In the genomic region with DNA sequence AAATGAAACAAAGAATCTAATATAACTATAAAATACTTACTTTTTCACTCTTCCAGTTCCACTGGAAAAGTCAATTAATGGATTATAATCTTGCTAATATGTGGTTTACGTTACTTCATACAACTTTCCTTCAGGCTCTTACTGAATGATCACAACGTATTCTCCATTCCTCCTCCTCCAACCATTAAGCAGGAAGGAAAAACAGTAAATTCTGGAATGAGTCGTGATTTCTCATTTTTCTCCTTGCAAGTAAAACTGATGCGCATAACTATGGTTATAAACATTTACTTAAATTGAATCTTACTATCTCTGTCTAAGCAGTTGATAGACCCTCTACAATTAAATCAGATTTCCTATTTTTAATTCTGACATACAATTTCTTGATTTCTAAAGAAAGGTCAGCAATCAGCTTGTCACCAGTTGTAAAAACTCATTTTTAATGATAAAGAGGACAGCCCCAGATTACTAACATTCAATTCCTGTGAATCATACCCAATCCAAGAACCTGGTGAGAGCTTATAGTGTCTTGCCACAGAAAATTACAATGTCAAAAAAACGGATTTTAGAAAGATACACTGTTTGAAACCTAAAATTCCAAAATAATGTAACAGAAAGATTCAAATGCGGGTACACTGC, we compare ENCODE assay signal across 21 cellular contexts.
DNase-seq lines count a peak whose midpoint lies in the region; FAIRE-seq and TF ChIP-seq lines count a peak whose summit lies in the region.
"Had no signal": no experiment of that assay in that cellular context is flagged by ENCODE, and none has a peak within 500 bp of the region (broad histone marks: within the 10 kb centered on the region; RNA-seq: fewer than 3 reads in every experiment).

No MANE protein-coding gene starts in this region.

- no peaks in the 10 kb centered on the region for H3K79me2 ChIP-seq in GM23248 (ENCODE audit: insufficient read depth)
- H3K79me2 ChIP-seq in endothelial cell of umbilical vein (ENCODE audit: control insufficient read depth, insufficient read depth, low read length) = peaks cover 2% of the 10 kb centered on the region

- peaks cover 50% of the 10 kb centered on the region for H3K4me1 Mint-ChIP-seq in osteocyte (ENCODE audit: unreplicated experiment)
- H3K4me1 Mint-ChIP-seq: neural crest cell had no signal

- no TSS peak for BruUV-seq in endothelial cell of umbilical vein (replicated peaks; lab: Mats Ljungman, UMichigan)

- no peaks in the 10 kb centered on the region for H3K27me3 Mint-ChIP-seq in osteocyte (ENCODE audit: unreplicated experiment)
- H3K27me3 Mint-ChIP-seq: activated naive CD8-positive, alpha-beta T cell treated with anti-CD3 and anti-CD28 coated beads, Interleukin-2, amount 10 ng/mL, durations not matched to agents 7 days and 5 days had no signal

- no peaks in the 10 kb centered on the region for H3K9me2 ChIP-seq in GM23248 (ENCODE audit: insufficient read depth)

- TF ChIP-seq POLR2A in endothelial cell of umbilical vein (IDR thresholded peaks at IDR 0.05; ENCODE audit: low read depth, low read length) = no peak

- H4K20me1 ChIP-seq in GM23248 (ENCODE audit: insufficient read depth) (no peaks in the 10 kb centered on the region), endothelial cell of umbilical vein (replicated peaks; ENCODE audit: control insufficient read depth, extremely low read depth, insufficient read depth, low read length) (no peaks in the 10 kb centered on the region)

- 70 to 71% methylated on average over 6 of the region's 6 CpGs for WGBS in GM23248 (ENCODE audit: low coverage in 1 of 2, low lambda C conversion rate in 2 of 2, missing lambda C conversion rate in 2 of 2), 2 experiments

- DNase-seq in GM23248 (peak; percentile 52), RPMI7951 (ENCODE audit: low read depth) (peak; percentile 27), endothelial cell of umbilical vein (ENCODE audit: low read depth, low spot score) (peak; percentile 33), osteocyte (ENCODE audit: extremely low spot score, unreplicated experiment) (no peak), middle frontal gyrus (ENCODE audit: extremely low spot score, low spot score) (no peak), HPDE6-E6E7 (ENCODE audit: extremely low spot score) (no peak), C1 segment of cervical spinal cord (lab: John Stamatoyannopoulos, UW) (no peak)
- DNase-seq in activated naive CD4-positive, alpha-beta T cell (lab: John Stamatoyannopoulos, UW) = no peak
- DNase-seq: activated CD4-positive, CD25-positive, alpha-beta regulatory T cell treated with anti-CD3 and anti-CD28 coated beads, Interleukin-2, amount 50 U/mL, for 72 hours; activated naive CD8-positive, alpha-beta T cell treated with anti-CD3 and anti-CD28 coated beads, Interleukin-2, amount 10 ng/mL, durations not matched to agents 7 days and 5 days; GF-D8; H7; lower lobe of right lung; NCI-H1694 treated with DMSO at 0.1 percent for 48 hours; NCI-H526; sigmoid colon; stimulated activated naive CD4-positive, alpha-beta T cell treated with Interleukin-2 at 50 U/mL for 16 hours had no signal

- TF ChIP-seq CTCF in endothelial cell of umbilical vein (IDR thresholded peaks at IDR 0.05; ENCODE audit: extremely low read depth in 1 of 2, insufficient read depth in 1 of 2, low read depth in 1 of 2, low read length in 2 of 2) (no peak), osteocyte (IDR thresholded peaks at IDR 0.05) (no peak)

- H3K36me3 Mint-ChIP-seq in osteocyte (ENCODE audit: unreplicated experiment) = peaks cover 12% of the 10 kb centered on the region

- H3K4me3 ChIP-seq in GM23248 (peak overlapping the region; percentile 15; the same call in 1 of the 2 replicates), endothelial cell of umbilical vein (replicated peaks in 1 of 3; ENCODE audit: insufficient read depth in 1 of 3, low read depth in 1 of 3, low read length in 3 of 3) (no peak overlapping the region)
- H3K4me3 ChIP-seq: coronary artery, lower lobe of right lung, sigmoid colon had no signal

- H3K9ac ChIP-seq in GM23248 (no peak overlapping the region), endothelial cell of umbilical vein (replicated peaks; ENCODE audit: extremely low read depth, insufficient read depth, low read length) (no peak overlapping the region)
- H3K9ac ChIP-seq: KMS-11 had no signal

- H3K9me3 Mint-ChIP-seq in osteocyte (ENCODE audit: unreplicated experiment) = no peaks in the 10 kb centered on the region
- H3K9me3 Mint-ChIP-seq: activated naive CD8-positive, alpha-beta T cell treated with anti-CD3 and anti-CD28 coated beads, Interleukin-2, amount 10 ng/mL, durations not matched to agents 7 days and 5 days; neural crest cell; T-helper 1 cell treated with Interleukin-12 subunit alpha and Interleukin-12 subunit beta and Interleukin-4 antibody, amounts not matched to agents 30 μg/mL and 1 μg/mL, for 36 hours had no signal

- peaks cover 19% of the 10 kb centered on the region; the same call in 1 of the 2 replicates for H3F3A ChIP-seq in GM23248 (ENCODE audit: insufficient read depth)

- in situ Hi-C loops in GM23248 (cut with MboI) = no loop called here

- H2AFZ ChIP-seq in GM23248 = peak overlapping the region; percentile 36
- no peak overlapping the region for H2AFZ ChIP-seq in endothelial cell of umbilical vein (ENCODE audit: low read depth, low read length)

- H3K27me3 ChIP-seq in GM23248 (replicated peaks; ENCODE audit: insufficient read depth) (no peaks in the 10 kb centered on the region), endothelial cell of umbilical vein (ENCODE audit: control insufficient read depth in 2 of 2, insufficient read depth in 2 of 2, low read length in 2 of 2) (no peaks in the 10 kb centered on the region)
- H3K27me3 ChIP-seq: sigmoid colon had no signal

- peak overlapping the region; percentile 38 for H3K27ac ChIP-seq in GM23248
- peak overlapping the region; percentile 22 for H3K27ac ChIP-seq in endothelial cell of umbilical vein (ENCODE audit: insufficient read depth, low read depth, low read length)
- H3K27ac ChIP-seq: coronary artery, KMS-11, lower lobe of right lung, sigmoid colon had no signal

- POLR2A ChIA-PET in endothelial cell of umbilical vein (lab: Charles Lee) = no interaction called here

- intact Hi-C loops in endothelial cell of umbilical vein (cut with micrococcal nuclease) = loop anchor here (2.0 to 10.0 kb wide), 2 partner anchors 63 to 145 kb away; no protein-coding TSS in a partner anchor

- peak; percentile 71 for FAIRE-seq in endothelial cell of umbilical vein (lab: Jason Lieb, UNC)

- no peaks in the 10 kb centered on the region for H3K9me1 ChIP-seq in endothelial cell of umbilical vein (replicated peaks; ENCODE audit: control insufficient read depth, extremely low read depth, insufficient read depth, low read length)

- dilution Hi-C loops in endothelial cell of umbilical vein (cut with MboI; ENCODE audit: extremely low pct_ligation_motif_present, low sequenced_read_pairs) = no loop called here

- CTCF ChIA-PET in endothelial cell of umbilical vein (lab: Charles Lee) = interaction anchor here (0.6 to 1.6 kb wide), 5 partner anchors 9 to 246 kb away, joined by 3 to 6 read pairs (median 5); no protein-coding TSS in a partner anchor

- peaks cover 20% of the 10 kb centered on the region for H3K4me1 ChIP-seq in GM23248 (ENCODE audit: insufficient read depth)
- peaks cover 29% of the 10 kb centered on the region for H3K4me1 ChIP-seq in endothelial cell of umbilical vein (ENCODE audit: control insufficient read depth, extremely low read depth, insufficient read depth, low read length)
- H3K4me1 ChIP-seq: lower lobe of right lung, sigmoid colon had no signal

- peaks cover 8% of the 10 kb centered on the region; the same call in 1 of the 2 replicates for H3K36me3 ChIP-seq in GM23248 (ENCODE audit: low read depth)
- peaks cover 3 to 10% of the 10 kb centered on the region in 2 experiments for H3K36me3 ChIP-seq in endothelial cell of umbilical vein (ENCODE audit: control insufficient read depth in 2 of 2, extremely low read depth in 1 of 2, insufficient read depth in 2 of 2, low read length in 2 of 2)
- H3K36me3 ChIP-seq: lower lobe of right lung, sigmoid colon had no signal

- H3K27ac Mint-ChIP-seq in osteocyte (ENCODE audit: unreplicated experiment) = peak overlapping the region; percentile 51
- H3K27ac Mint-ChIP-seq: activated naive CD8-positive, alpha-beta T cell treated with anti-CD3 and anti-CD28 coated beads, Interleukin-2, amount 10 ng/mL, durations not matched to agents 7 days and 5 days; T-helper 1 cell treated with Interleukin-12 subunit alpha and Interleukin-12 subunit beta and Interleukin-4 antibody, amounts not matched to agents 30 μg/mL and 1 μg/mL, for 36 hours had no signal

- H3K9me3 ChIP-seq in GM23248 (ENCODE audit: low read depth) = no peaks in the 10 kb centered on the region
- H3K9me3 ChIP-seq in endothelial cell of umbilical vein (replicated peaks; ENCODE audit: control insufficient read depth, insufficient read depth, low read length) = no peaks in the 10 kb centered on the region
- H3K9me3 ChIP-seq: lower lobe of right lung, sigmoid colon had no signal

- no peak overlapping the region for H3K4me3 Mint-ChIP-seq in osteocyte (ENCODE audit: unreplicated experiment)
- H3K4me3 Mint-ChIP-seq: activated naive CD8-positive, alpha-beta T cell treated with anti-CD3 and anti-CD28 coated beads, Interleukin-2, amount 10 ng/mL, durations not matched to agents 7 days and 5 days; neural crest cell; T-helper 1 cell treated with Interleukin-12 subunit alpha and Interleukin-12 subunit beta and Interleukin-4 antibody, amounts not matched to agents 30 μg/mL and 1 μg/mL, for 36 hours had no signal

- H3K4me2 ChIP-seq in GM23248 (ENCODE audit: unreplicated experiment) = peak overlapping the region; percentile 37
- peak overlapping the region; percentile 37 for H3K4me2 ChIP-seq in endothelial cell of umbilical vein (ENCODE audit: insufficient read depth, low read length)
- H3K4me2 ChIP-seq: KMS-11 had no signal

TF ChIP-seq in endothelial cell of umbilical vein, 7 proteins besides CTCF, POLR2A, EP300 and RAD21:
- TF ChIP-seq FOS (IDR thresholded peaks at IDR 0.05; ENCODE audit: borderline replicate concordance, insufficient read depth, low read length) (peak; percentile 33), MYC (IDR thresholded peaks at IDR 0.05; ENCODE audit: low read depth, low read length) (no peak)

Comparison
In these comparisons a context has a peak if more than half of its experiments do, and no peak if none do; other contexts are left out.
1. DNase-seq: peak in GM23248 (single experiment), RPMI7951 (single experiment) and endothelial cell of umbilical vein (single experiment); none in osteocyte (single experiment), activated naive CD4-positive, alpha-beta T cell (0 of 4), middle frontal gyrus (single experiment), HPDE6-E6E7 (single experiment) and C1 segment of cervical spinal cord (0 of 14).